Comparison of ENCODE assay signal across 8 cellular contexts in genomic region chr11:66386171-66387069, GRCh38. TPM values are rescaled to one million over a fixed set of nuclear protein-coding genes. Genes with fewer than 3 reads are reported as not detected.
A peak's percentile ranks its signal among the peaks of the same experiment; 100 is the strongest.
DNase-seq lines count a peak whose midpoint lies in the region; ATAC-seq lines count a peak whose summit lies in the region.

No MANE protein-coding gene starts in this region.

- POLR2A ChIA-PET in activated CD8-positive, alpha-beta T cell treated with anti-CD3 and anti-CD28 coated beads, Interleukin-2, amount 10 ng/mL, durations not matched to agents 7 days and 5 days (lab: Charles Lee): interaction anchor here (0.7 to 1.9 kb wide), 2 partner anchors 14 to 80 kb away, joined by 3 to 7 read pairs; partner anchors contain the start of gene PELI3

- no peaks in the 10 kb centered on the region for H3K27me3 Mint-ChIP-seq in activated CD8-positive, alpha-beta T cell treated with anti-CD3 and anti-CD28 coated beads, Interleukin-2, amount 10 ng/mL, durations not matched to agents 7 days and 5 days (ENCODE audit: low read depth)
- no peaks in the 10 kb centered on the region for H3K27me3 Mint-ChIP-seq in memory B cell

- H3K27me3 ChIP-seq in BLaER1 treated with 17β-estradiol and CSF1 and Interleukin-3, amounts not matched to agents 10 nM and 100 nM: no peaks in the 10 kb centered on the region
- H3K27me3 ChIP-seq in effector memory CD4-positive, alpha-beta T cell (replicated peaks; ENCODE audit: control insufficient read depth, insufficient read depth, low read length, poor library complexity, severe bottlenecking): no peaks in the 10 kb centered on the region

- peaks cover 5 to 24% (median 20%) of the 10 kb centered on the region in 10 experiments; a peak in 18 of 20 replicates for H3K4me1 ChIP-seq in BLaER1 treated with 17β-estradiol and CSF1 and Interleukin-3, amounts not matched to agents 10 nM and 100 nM
- peaks cover 5% of the 10 kb centered on the region for H3K4me1 ChIP-seq in effector memory CD4-positive, alpha-beta T cell (ENCODE audit: control insufficient read depth, insufficient read depth, low read length, poor library complexity, severe bottlenecking)

- peak overlapping the region in 9 of 11 experiments; percentile 39 to 80 (median 74); a peak in 18 of 22 replicates for H3K27ac ChIP-seq in BLaER1 treated with 17β-estradiol and CSF1 and Interleukin-3, amounts not matched to agents 10 nM and 100 nM
- no peak overlapping the region for H3K27ac ChIP-seq in effector memory CD4-positive, alpha-beta T cell (ENCODE audit: insufficient read depth, low read length, poor library complexity, severe bottlenecking)

- DNase-seq in HS-27A (ENCODE audit: low read depth): peak; percentile 71
- DNase-seq in NCI-H82 (lab: John Stamatoyannopoulos, UW): peak; percentile 91
- peak; percentile 91 for DNase-seq in activated CD8-positive, alpha-beta T cell treated with anti-CD3 and anti-CD28 coated beads, Interleukin-2, amount 10 ng/mL, durations not matched to agents 7 days and 5 days
- DNase-seq in effector memory CD4-positive, alpha-beta T cell: peak; percentile 46 to 68 (median 62)
- peak; percentile 82 to 88 for DNase-seq in memory B cell (ENCODE audit: low spot score in 2 of 2)
- DNase-seq in stimulated activated CD8-positive, alpha-beta memory T cell treated with anti-CD3 and anti-CD28 coated beads, Interleukin-12 subunit alpha, Interleukin-12 subunit beta, amount 100 ng/mL, for 24 hours (ENCODE audit: extremely low read depth): peak; percentile 54
- DNase-seq in HPDE6-E6E7 (ENCODE audit: extremely low spot score): no peak

- H3K36me3 ChIP-seq in BLaER1 treated with 17β-estradiol and CSF1 and Interleukin-3, amounts not matched to agents 10 nM and 100 nM: no peaks in the 10 kb centered on the region
- H3K36me3 ChIP-seq in effector memory CD4-positive, alpha-beta T cell (ENCODE audit: control insufficient read depth, insufficient read depth, low read length): no peaks in the 10 kb centered on the region

- peaks cover 11% of the 10 kb centered on the region for H3K4me1 Mint-ChIP-seq in activated CD8-positive, alpha-beta T cell treated with anti-CD3 and anti-CD28 coated beads, Interleukin-2, amount 10 ng/mL, durations not matched to agents 7 days and 5 days (ENCODE audit: low read depth)
- H3K4me1 Mint-ChIP-seq in memory B cell: peaks cover 10% of the 10 kb centered on the region

- H3K4me3 ChIP-seq in BLaER1 treated with 17β-estradiol and CSF1 and Interleukin-3, amounts not matched to agents 10 nM and 100 nM: peak overlapping the region in 4 of 10 experiments; percentile 5 to 39 (median 16); a peak in 4 of 20 replicates
- no peak overlapping the region for H3K4me3 ChIP-seq in effector memory CD4-positive, alpha-beta T cell (ENCODE audit: insufficient read depth, low read depth, low read length, poor library complexity, severe bottlenecking)

- peak overlapping the region; percentile 38 to 82 (median 72) for H3K4me2 ChIP-seq in BLaER1 treated with 17β-estradiol and CSF1 and Interleukin-3, amounts not matched to agents 10 nM and 100 nM

- no peaks in the 10 kb centered on the region for H3K9me3 ChIP-seq in BLaER1 treated with 17β-estradiol and CSF1 and Interleukin-3, amounts not matched to agents 10 nM and 100 nM (replicated peaks in 1 of 11)
- H3K9me3 ChIP-seq in effector memory CD4-positive, alpha-beta T cell (ENCODE audit: control insufficient read depth, low read length): no peaks in the 10 kb centered on the region

- CTCF ChIA-PET in activated CD8-positive, alpha-beta T cell treated with anti-CD3 and anti-CD28 coated beads, Interleukin-2, amount 10 ng/mL, durations not matched to agents 7 days and 5 days (lab: Charles Lee): interaction anchor here (0.6 to 8.1 kb wide), 47 partner anchors 9 to 570 kb away, joined by 3 to 172 read pairs (median 4); partner anchors contain the start of genes B4GAT1, BRMS1, CCDC87 and CCS

- H3K9me3 Mint-ChIP-seq in activated CD8-positive, alpha-beta T cell treated with anti-CD3 and anti-CD28 coated beads, Interleukin-2, amount 10 ng/mL, durations not matched to agents 7 days and 5 days (ENCODE audit: insufficient read depth): no peaks in the 10 kb centered on the region
- H3K9me3 Mint-ChIP-seq in memory B cell: no peaks in the 10 kb centered on the region

- peak overlapping the region; percentile 20 for H3K4me3 Mint-ChIP-seq in activated CD8-positive, alpha-beta T cell treated with anti-CD3 and anti-CD28 coated beads, Interleukin-2, amount 10 ng/mL, durations not matched to agents 7 days and 5 days
- peak overlapping the region; percentile 62 for H3K4me3 Mint-ChIP-seq in memory B cell

- ATAC-seq in activated CD8-positive, alpha-beta T cell treated with anti-CD3 and anti-CD28 coated beads, Interleukin-2, amount 10 ng/mL, durations not matched to agents 7 days and 5 days: peak; percentile 71
- ATAC-seq in memory B cell (ENCODE audit: low read depth): peak; percentile 83

- peak overlapping the region in 10 of 11 experiments; percentile 11 to 63 (median 52); a peak in 14 of 22 replicates for H3K9ac ChIP-seq in BLaER1 treated with 17β-estradiol and CSF1 and Interleukin-3, amounts not matched to agents 10 nM and 100 nM

- H4K20me1 ChIP-seq in BLaER1 treated with 17β-estradiol and CSF1 and Interleukin-3, amounts not matched to agents 10 nM and 100 nM: no peaks in the 10 kb centered on the region

- no peak overlapping the region for H3K27ac Mint-ChIP-seq in activated CD8-positive, alpha-beta T cell treated with anti-CD3 and anti-CD28 coated beads, Interleukin-2, amount 10 ng/mL, durations not matched to agents 7 days and 5 days
- peak overlapping the region; percentile 9 for H3K27ac Mint-ChIP-seq in memory B cell

- no peaks in the 10 kb centered on the region for H3K36me3 Mint-ChIP-seq in activated CD8-positive, alpha-beta T cell treated with anti-CD3 and anti-CD28 coated beads, Interleukin-2, amount 10 ng/mL, durations not matched to agents 7 days and 5 days (ENCODE audit: low read depth)
- H3K36me3 Mint-ChIP-seq in memory B cell: no peaks in the 10 kb centered on the region

RNA-seq across cellular contexts. Expression of gene SLC29A2, which starts 14.9 kb away (rescaled TPM):
- total RNA-seq in activated CD8-positive, alpha-beta T cell treated with anti-CD3 and anti-CD28 coated beads, Interleukin-2, amount 10 ng/mL, durations not matched to agents 7 days and 5 days: 10 to 100 TPM; 10.0 to 11.1 TPM

RNA-seq across cellular contexts. Expression of gene NPAS4, which starts 34.4 kb away (rescaled TPM):
- total RNA-seq in activated CD8-positive, alpha-beta T cell treated with anti-CD3 and anti-CD28 coated beads, Interleukin-2, amount 10 ng/mL, durations not matched to agents 7 days and 5 days: under 1 TPM; 0.18 to 0.34 TPM

RNA-seq across cellular contexts. Expression of gene B4GAT1, which starts 39.0 kb away (rescaled TPM):
- total RNA-seq in activated CD8-positive, alpha-beta T cell treated with anti-CD3 and anti-CD28 coated beads, Interleukin-2, amount 10 ng/mL, durations not matched to agents 7 days and 5 days: 1 to 10 TPM; 7.6 TPM

RNA-seq across cellular contexts. Expression of gene BRMS1, which starts 41.5 kb away (rescaled TPM):
- 10 to 100 TPM; 53.2 to 57.1 TPM for total RNA-seq in activated CD8-positive, alpha-beta T cell treated with anti-CD3 and anti-CD28 coated beads, Interleukin-2, amount 10 ng/mL, durations not matched to agents 7 days and 5 days

RNA-seq across cellular contexts. Expression of gene RIN1, which starts 50.2 kb away (rescaled TPM):
- total RNA-seq in activated CD8-positive, alpha-beta T cell treated with anti-CD3 and anti-CD28 coated beads, Interleukin-2, amount 10 ng/mL, durations not matched to agents 7 days and 5 days: 1 to 10 TPM; 1.3 TPM
